17 cellular contexts compared by ENCODE assay signal in genomic region chr4:8296491-8296890, GRCh38. TPM values are rescaled to one million over a fixed set of nuclear protein-coding genes. Genes with fewer than 3 reads are reported as not detected.
"Had no signal": no experiment of that assay in that cellular context is flagged by ENCODE, and none has a peak within 500 bp of the region (broad histone marks: within the 10 kb centered on the region; RNA-seq: fewer than 3 reads in every experiment).

No MANE protein-coding gene starts in this region.

- ATAC-seq: activated T-cell treated with anti-CD3 and anti-CD28 coated beads, Interleukin-2, amount 50 U/mL, for 4 hours; left lobe of liver; naive thymus-derived CD8-positive, alpha-beta T cell; WTC11 had no signal

- H3K27me3 ChIP-seq: heart right ventricle, neutrophil, testis had no signal

- H3K4me1 ChIP-seq: testis had no signal

- DNase-seq: activated CD8-positive, alpha-beta memory T cell treated with anti-CD3 and anti-CD28 coated beads for 24 hours; activated naive CD4-positive, alpha-beta T cell treated with anti-CD3 and anti-CD28 coated beads for 36 hours; activated naive CD8-positive, alpha-beta T cell treated with anti-CD3 and anti-CD28 coated beads, Interleukin-2, amount 10 ng/mL, durations not matched to agents 7 days and 5 days; activated T-cell treated with anti-CD3 and anti-CD28 coated beads, Interleukin-2, amount 50 U/mL, for 4 hours; amniotic stem cell; heart right ventricle; islet precursor cell; mammary epithelial cell; small intestine; stimulated activated CD4-positive, alpha-beta T cell treated with anti-CD3 and anti-CD28 coated beads, Interleukin-15, amount 100 ng/mL, for 24 hours; stimulated activated naive B cell treated with anti-CD40 and anti-IgM and Interleukin-4, amounts not matched to agents 10 μg/mL and 1 μg/mL and 100 μg/mL, for 72 hours; T1000; testis had no signal

- H3K4me3 ChIP-seq: heart right ventricle, testis had no signal

- H3K9me3 ChIP-seq: neutrophil, testis had no signal

- H3K27ac ChIP-seq: heart right ventricle, neutrophil, testis had no signal

RNA-seq across cellular contexts. Expression of gene HTRA3, which starts 26.9 kb away (rescaled TPM):
- total RNA-seq: activated naive CD4-positive, alpha-beta T cell treated with anti-CD3 and anti-CD28 coated beads for 36 hours; activated naive CD8-positive, alpha-beta T cell treated with anti-CD3 and anti-CD28 coated beads, Interleukin-2, amount 10 ng/mL, durations not matched to agents 7 days and 5 days; activated T-cell treated with anti-CD3 and anti-CD28 coated beads, Interleukin-2, amount 50 U/mL, for 4 hours; naive thymus-derived CD8-positive, alpha-beta T cell had no signal
- polyA plus RNA-seq: mammary epithelial cell; naive thymus-derived CD8-positive, alpha-beta T cell had no signal
